Comparison of ENCODE assay signal across 8 cellular contexts in genomic region chr19:34220472-34221063, GRCh38.
DNase-seq lines count a peak whose midpoint lies in the region; ATAC-seq and TF ChIP-seq lines count a peak whose summit lies in the region.

No MANE protein-coding gene starts in this region.

- ATAC-seq in RWPE2 (ENCODE audit: low read depth) (no peak), GM19397 (IDR thresholded peaks at IDR 0.05; ENCODE audit: unreplicated experiment) (no peak), HG02884 (IDR thresholded peaks at IDR 0.05; ENCODE audit: unreplicated experiment) (no peak)

- peaks cover 85% of the 10 kb centered on the region for H3K36me3 ChIP-seq in RWPE2 (ENCODE audit: low read depth)

- H3K4me1 ChIP-seq in RWPE2 (ENCODE audit: insufficient read depth, poor library complexity, severe bottlenecking): peaks cover 13% of the 10 kb centered on the region

- no peak overlapping the region for H3K27ac ChIP-seq in RWPE2 (ENCODE audit: poor library complexity, severe bottlenecking)

- no peaks in the 10 kb centered on the region for H3K27me3 ChIP-seq in RWPE2 (ENCODE audit: insufficient read depth, poor library complexity, severe bottlenecking)

- peak; percentile 78 for TF ChIP-seq CTCF in LNCaP clone FGC (IDR thresholded peaks at IDR 0.05; ENCODE audit: control insufficient read depth, extremely low read depth, insufficient read depth)
- TF ChIP-seq CTCF in RWPE2 (IDR thresholded peaks at IDR 0.05; ENCODE audit: poor library complexity, severe bottlenecking): peak; percentile 90

- DNase-seq in DMS114 treated with DMSO at 0.1 percent for 48 hours (lab: John Stamatoyannopoulos, UW; ENCODE audit: unreplicated experiment): peak; percentile 62
- DNase-seq in LNCaP clone FGC (ENCODE audit: low read depth): peak; percentile 72
- DNase-seq in RWPE2 (ENCODE audit: low spot score): no peak
- DNase-seq in activated gamma-delta T cell treated with anti-CD3 and anti-CD28 coated beads, Interleukin-2, amount 50 U/mL, for 16 hours (ENCODE audit: low read depth): peak; percentile 42
- DNase-seq in glomerular visceral epithelial cell (ENCODE audit: extremely low spot score): peak; percentile 65
- DNase-seq in putamen (ENCODE audit: low spot score): peak; percentile 64

- H3K4me3 ChIP-seq in LNCaP clone FGC (ENCODE audit: low read depth, low read length) (no peak overlapping the region), RWPE2 (ENCODE audit: severe bottlenecking) (no peak overlapping the region)

- H3K9me3 ChIP-seq in RWPE2 (ENCODE audit: severe bottlenecking): no peaks in the 10 kb centered on the region
